Comparison of ENCODE assay signal across 12 cellular contexts in the genomic region with DNA sequence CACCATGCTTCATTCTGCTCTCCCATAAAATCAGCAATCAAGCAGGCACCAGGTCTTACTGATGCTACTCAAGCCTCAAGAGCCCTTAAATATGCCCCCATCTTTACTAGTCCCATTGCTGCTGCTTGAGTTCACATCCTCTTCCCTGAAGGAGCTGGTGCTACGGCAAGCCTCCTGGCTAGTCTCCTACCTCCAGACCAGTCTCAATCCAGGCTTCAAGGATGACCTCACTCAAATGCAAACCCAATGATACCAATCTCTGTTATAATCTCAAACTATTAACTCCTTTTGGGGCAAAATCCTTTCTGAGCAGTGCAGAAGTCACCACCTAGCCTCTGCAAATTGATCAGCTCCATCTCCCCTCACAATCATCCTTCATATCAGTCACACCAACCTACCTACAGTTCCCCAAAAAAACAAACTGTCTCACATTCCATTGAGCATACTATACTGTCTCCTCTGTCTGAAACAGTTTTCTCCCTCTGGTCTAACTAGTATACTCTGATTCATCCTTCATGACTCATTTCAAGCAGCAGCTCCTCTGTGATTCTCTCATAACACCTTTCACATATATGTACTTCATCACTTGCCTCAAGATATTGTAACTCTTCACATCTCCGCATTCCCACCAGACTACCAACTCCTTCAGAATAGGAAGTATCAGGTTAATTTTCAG. TPM values are rescaled to one million over a fixed set of nuclear protein-coding genes. Genes with fewer than 3 reads are reported as not detected.
A peak's percentile ranks its signal among the peaks of the same experiment; 100 is the strongest.
DNase-seq lines count a peak whose midpoint lies in the region; ATAC-seq, FAIRE-seq and TF ChIP-seq lines count a peak whose summit lies in the region.
"Had no signal": no experiment of that assay in that cellular context is flagged by ENCODE, and none has a peak within 500 bp of the region (broad histone marks: within the 10 kb centered on the region; RNA-seq: fewer than 3 reads in every experiment).

No MANE protein-coding gene starts in this region.

- H3K4me3 ChIP-seq in epithelial cell of proximal tubule (ENCODE audit: low read depth, low read length), result no peak overlapping the region

- H3K4me1 Mint-ChIP-seq in activated CD4-positive, alpha-beta T cell treated with anti-CD3 and anti-CD28 coated beads for 36 hours, result peaks cover 6% of the 10 kb centered on the region
- peaks cover 9% of the 10 kb centered on the region for H3K4me1 Mint-ChIP-seq in activated CD4-positive, alpha-beta T cell treated with anti-CD3 and anti-CD28 coated beads, Interleukin-2, amount 10 ng/mL, durations not matched to agents 24 days and 14 days
- peaks cover 4% of the 10 kb centered on the region for H3K4me1 Mint-ChIP-seq in stimulated activated effector memory CD8-positive, alpha-beta T cell treated with anti-CD3 and anti-CD28 coated beads, Interleukin-12 subunit alpha, Interleukin-12 subunit beta, amount 100 ng/mL, for 72 hours

- no peak overlapping the region for H3K27ac Mint-ChIP-seq in activated CD4-positive, alpha-beta T cell treated with anti-CD3 and anti-CD28 coated beads for 36 hours
- no peak overlapping the region for H3K27ac Mint-ChIP-seq in activated CD4-positive, alpha-beta T cell treated with anti-CD3 and anti-CD28 coated beads, Interleukin-2, amount 10 ng/mL, durations not matched to agents 24 days and 14 days
- no peak overlapping the region for H3K27ac Mint-ChIP-seq in stimulated activated effector memory CD8-positive, alpha-beta T cell treated with anti-CD3 and anti-CD28 coated beads, Interleukin-12 subunit alpha, Interleukin-12 subunit beta, amount 100 ng/mL, for 72 hours
- H3K27ac Mint-ChIP-seq: naive thymus-derived CD8-positive, alpha-beta T cell had no signal

- POLR2A ChIA-PET in activated CD4-positive, alpha-beta T cell treated with anti-CD3 and anti-CD28 coated beads for 36 hours (lab: Charles Lee), result interaction anchor here (0.6 kb wide), 1 partner anchor 1032 kb away, joined by 4 read pairs; no protein-coding TSS in a partner anchor

- no peak overlapping the region for H3K4me3 Mint-ChIP-seq in activated CD4-positive, alpha-beta T cell treated with anti-CD3 and anti-CD28 coated beads for 36 hours
- H3K4me3 Mint-ChIP-seq in activated CD4-positive, alpha-beta T cell treated with anti-CD3 and anti-CD28 coated beads, Interleukin-2, amount 10 ng/mL, durations not matched to agents 24 days and 14 days, result no peak overlapping the region
- no peak overlapping the region for H3K4me3 Mint-ChIP-seq in stimulated activated effector memory CD8-positive, alpha-beta T cell treated with anti-CD3 and anti-CD28 coated beads, Interleukin-12 subunit alpha, Interleukin-12 subunit beta, amount 100 ng/mL, for 72 hours
- H3K4me3 Mint-ChIP-seq: naive thymus-derived CD8-positive, alpha-beta T cell had no signal

- DNase-seq in activated CD4-positive, alpha-beta T cell treated with anti-CD3 and anti-CD28 coated beads for 36 hours, result no peak
- no peak for DNase-seq in activated CD4-positive, alpha-beta T cell treated with anti-CD3 and anti-CD28 coated beads, Interleukin-2, amount 10 ng/mL, durations not matched to agents 24 days and 14 days
- DNase-seq in HTR-8/SVneo (ENCODE audit: insufficient read length, low spot score) (peak; percentile 35), epithelial cell of proximal tubule (ENCODE audit: low read depth) (peak; percentile 56), GM12891 (ENCODE audit: insufficient read length, low spot score) (no peak), middle frontal gyrus (ENCODE audit: extremely low spot score, low spot score) (no peak)
- no peak for DNase-seq in stimulated activated effector memory CD8-positive, alpha-beta T cell treated with anti-CD3 and anti-CD28 coated beads, Interleukin-12 subunit alpha, Interleukin-12 subunit beta, amount 100 ng/mL, for 72 hours (ENCODE audit: low spot score in 2 of 2)
- DNase-seq: foreskin melanocyte; naive thymus-derived CD8-positive, alpha-beta T cell; NCI-H187 treated with DMSO at 0.1 percent for 48 hours had no signal

- TF ChIP-seq POLR2A in GM12891 (IDR thresholded peaks at IDR 0.05; ENCODE audit: low read depth, low read length), result no peak

- peak; percentile 99 for ATAC-seq in activated CD4-positive, alpha-beta T cell treated with anti-CD3 and anti-CD28 coated beads for 36 hours
- peak; percentile 99 for ATAC-seq in stimulated activated effector memory CD8-positive, alpha-beta T cell treated with anti-CD3 and anti-CD28 coated beads, Interleukin-12 subunit alpha, Interleukin-12 subunit beta, amount 100 ng/mL, for 72 hours
- no peak for ATAC-seq in GM18519 (IDR thresholded peaks at IDR 0.05; ENCODE audit: low FRiP score, unreplicated experiment)
- ATAC-seq: naive thymus-derived CD8-positive, alpha-beta T cell had no signal

- no peaks in the 10 kb centered on the region for H3K9me3 Mint-ChIP-seq in activated CD4-positive, alpha-beta T cell treated with anti-CD3 and anti-CD28 coated beads for 36 hours (ENCODE audit: low read depth)
- H3K9me3 Mint-ChIP-seq in activated CD4-positive, alpha-beta T cell treated with anti-CD3 and anti-CD28 coated beads, Interleukin-2, amount 10 ng/mL, durations not matched to agents 24 days and 14 days, result no peaks in the 10 kb centered on the region
- no peaks in the 10 kb centered on the region for H3K9me3 Mint-ChIP-seq in stimulated activated effector memory CD8-positive, alpha-beta T cell treated with anti-CD3 and anti-CD28 coated beads, Interleukin-12 subunit alpha, Interleukin-12 subunit beta, amount 100 ng/mL, for 72 hours
- H3K9me3 Mint-ChIP-seq: naive thymus-derived CD8-positive, alpha-beta T cell had no signal

- peaks cover 26% of the 10 kb centered on the region for H3K36me3 Mint-ChIP-seq in activated CD4-positive, alpha-beta T cell treated with anti-CD3 and anti-CD28 coated beads for 36 hours (ENCODE audit: low read depth)
- peaks cover 21% of the 10 kb centered on the region for H3K36me3 Mint-ChIP-seq in activated CD4-positive, alpha-beta T cell treated with anti-CD3 and anti-CD28 coated beads, Interleukin-2, amount 10 ng/mL, durations not matched to agents 24 days and 14 days (ENCODE audit: low read depth)
- peaks cover 5% of the 10 kb centered on the region for H3K36me3 Mint-ChIP-seq in stimulated activated effector memory CD8-positive, alpha-beta T cell treated with anti-CD3 and anti-CD28 coated beads, Interleukin-12 subunit alpha, Interleukin-12 subunit beta, amount 100 ng/mL, for 72 hours

- intact Hi-C loops in activated CD4-positive, alpha-beta T cell treated with anti-CD3 and anti-CD28 coated beads for 36 hours (cut with DNase I, micrococcal nuclease), result loop anchor here in 1 of 2 experiments (2.0 kb wide), 1 partner anchor 29 kb away; no protein-coding TSS in a partner anchor
- intact Hi-C loops in activated CD4-positive, alpha-beta T cell treated with anti-CD3 and anti-CD28 coated beads, Interleukin-2, amount 10 ng/mL, durations not matched to agents 24 days and 14 days (cut with micrococcal nuclease), result loop anchor here (2.0 kb wide), 1 partner anchor 29 kb away; no protein-coding TSS in a partner anchor

- no peaks in the 10 kb centered on the region for H3K27me3 Mint-ChIP-seq in activated CD4-positive, alpha-beta T cell treated with anti-CD3 and anti-CD28 coated beads for 36 hours
- no peaks in the 10 kb centered on the region for H3K27me3 Mint-ChIP-seq in activated CD4-positive, alpha-beta T cell treated with anti-CD3 and anti-CD28 coated beads, Interleukin-2, amount 10 ng/mL, durations not matched to agents 24 days and 14 days
- H3K27me3 Mint-ChIP-seq: naive thymus-derived CD8-positive, alpha-beta T cell had no signal

- FAIRE-seq in HTR-8/SVneo (lab: Jason Lieb, UNC) (no peak), GM12891 (lab: Jason Lieb, UNC) (no peak)
- FAIRE-seq: A204.1 had no signal

- no peak for TF ChIP-seq CTCF in epithelial cell of proximal tubule (conservative IDR thresholded peaks at IDR 0.05; ENCODE audit: low read depth, low read length)

- CTCF ChIA-PET in activated CD4-positive, alpha-beta T cell treated with anti-CD3 and anti-CD28 coated beads for 36 hours (lab: Charles Lee), result no interaction called here

TF ChIP-seq in GM12891, 5 proteins besides CTCF, POLR2A, EP300 and RAD21:
- TF ChIP-seq TAF1 (IDR thresholded peaks at IDR 0.05; ENCODE audit: low read depth, low read length), result no peak
- TF ChIP-seq POLR2AphosphoS5 (IDR thresholded peaks at IDR 0.05; ENCODE audit: low read depth, low read length), result no peak
- TF ChIP-seq PAX5 (IDR thresholded peaks at IDR 0.05; ENCODE audit: insufficient read depth, low read length, severe bottlenecking), result no peak
- no peak for TF ChIP-seq POU2F2 (IDR thresholded peaks at IDR 0.05; ENCODE audit: low read depth, low read length)
- no peak for TF ChIP-seq SPI1 (IDR thresholded peaks at IDR 0.05; ENCODE audit: low read depth, low read length)

RNA-seq across cellular contexts. Expression of gene PAPSS1, which starts 30.0 kb away (rescaled TPM):
- total RNA-seq in activated CD4-positive, alpha-beta T cell treated with anti-CD3 and anti-CD28 coated beads for 36 hours, result 10 to 100 TPM; 31.0 to 37.6 TPM
- 31.1 and 31.2 TPM in 2 replicates for total RNA-seq in activated CD4-positive, alpha-beta T cell treated with anti-CD3 and anti-CD28 coated beads, Interleukin-2, amount 10 ng/mL, durations not matched to agents 24 days and 14 days
- 43.8 and 51.2 TPM in 2 replicates for total RNA-seq in epithelial cell of proximal tubule
- 25.2 TPM for polyA plus RNA-seq in GM12891 (2012; ENCODE audit: low read depth, missing spikeins)

Comparison
In these comparisons a context has a peak if more than half of its experiments do, and no peak if none do; other contexts are left out.
1. DNase-seq: peak in HTR-8/SVneo (single experiment) and epithelial cell of proximal tubule (single experiment); none in activated CD4-positive, alpha-beta T cell treated with anti-CD3 and anti-CD28 coated beads for 36 hours (single experiment), activated CD4-positive, alpha-beta T cell treated with anti-CD3 and anti-CD28 coated beads, Interleukin-2, amount 10 ng/mL, durations not matched to agents 24 days and 14 days (single experiment), stimulated activated effector memory CD8-positive, alpha-beta T cell treated with anti-CD3 and anti-CD28 coated beads, Interleukin-12 subunit alpha, Interleukin-12 subunit beta, amount 100 ng/mL, for 72 hours (0 of 2), GM12891 (single experiment) and middle frontal gyrus (single experiment).